ENCODE assay signal across 8 cellular contexts in the genomic region with DNA sequence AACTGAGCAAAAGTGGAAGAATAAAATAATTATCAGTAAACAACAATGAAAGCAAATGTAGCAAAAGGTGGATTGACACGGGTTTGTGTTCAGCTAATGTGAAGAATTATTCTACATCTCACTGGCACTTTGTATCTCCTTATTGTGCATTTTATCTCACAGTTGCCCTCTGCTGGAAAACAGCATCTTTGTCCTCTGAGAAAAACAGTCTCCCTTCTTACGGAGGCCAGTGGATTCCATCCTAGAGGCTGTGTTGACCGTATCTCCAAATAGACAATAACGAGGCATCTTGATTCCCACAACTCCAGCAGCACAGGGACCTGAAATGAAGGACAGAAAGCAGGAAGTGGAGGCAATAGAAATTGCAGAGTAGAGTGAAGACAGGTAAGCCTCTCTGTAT. TPM values are rescaled to one million over a fixed set of nuclear protein-coding genes. Genes with fewer than 3 reads are reported as not detected.
DNase-seq lines count a peak whose midpoint lies in the region; ATAC-seq and TF ChIP-seq lines count a peak whose summit lies in the region.

No MANE protein-coding gene starts in this region.

- no TSS peak for BruUV-seq in PC-3 (replicated peaks; lab: Mats Ljungman, UMichigan)

- TF ChIP-seq EP300 in suprapubic skin (IDR thresholded peaks at IDR 0.05), result no peak

- H3K4me1 ChIP-seq in PC-3 (ENCODE audit: insufficient read depth, low read length), result no peaks in the 10 kb centered on the region
- H3K4me1 ChIP-seq in suprapubic skin, result peaks cover 16% of the 10 kb centered on the region

- H3K27me3 ChIP-seq in PC-3 (ENCODE audit: low read length) (no peaks in the 10 kb centered on the region), suprapubic skin (no peaks in the 10 kb centered on the region)

- H4K20me1 ChIP-seq in PC-3 (ENCODE audit: low read length), result no peaks in the 10 kb centered on the region

- H3K4me3 ChIP-seq in PC-3 (ENCODE audit: low read length), result no peak overlapping the region
- H3K4me3 ChIP-seq in suprapubic skin, result no peak overlapping the region

- no peak overlapping the region for H2AFZ ChIP-seq in PC-3 (ENCODE audit: low read length)

- no peaks in the 10 kb centered on the region for H3F3A ChIP-seq in PC-3 (ENCODE audit: low read length, unreplicated experiment)

- ATAC-seq in PC-3 (peak; percentile 42; the same call in 1 of the 2 replicates), HG03442 (IDR thresholded peaks at IDR 0.05; ENCODE audit: unreplicated experiment) (no peak)

- no peaks in the 10 kb centered on the region for H3K9me2 ChIP-seq in PC-3 (replicated peaks; ENCODE audit: low read length)

- DNase-seq in SIG-M5 treated with dmso at 0.1 percent for 504 hours (lab: John Stamatoyannopoulos, UW; ENCODE audit: unreplicated experiment) (peak; percentile 30), SIG-M5 (lab: John Stamatoyannopoulos, UW) (no peak), PC-3 (peak; percentile 30), foreskin melanocyte (peak; percentile 16), suprapubic skin (ENCODE audit: low spot score in 2 of 2) (no peak), NCI-H187 treated with DMSO at 0.1 percent for 48 hours (lab: John Stamatoyannopoulos, UW) (no peak)
- DNase-seq in activated T-helper 2 cell treated with anti-CD3 and anti-CD28 coated beads, Interferon-gamma antibody, Interleukin-2, Interleukin-4, amounts not matched to agents 10 μg/mL and 5 μg/mL and 100 μg/mL, durations not matched to agents 14 hours and 24 hours and 36 hours (ENCODE audit: low spot score), result no peak

- no peaks in the 10 kb centered on the region for H3K9me3 Mint-ChIP-seq in activated T-helper 2 cell treated with anti-CD3 and anti-CD28 coated beads, Interferon-gamma antibody, Interleukin-2, Interleukin-4, amounts not matched to agents 10 μg/mL and 5 μg/mL and 100 μg/mL, durations not matched to agents 14 hours and 24 hours and 36 hours

- no peak for TF ChIP-seq POLR2A in suprapubic skin (IDR thresholded peaks at IDR 0.05)

- POLR2A ChIA-PET in PC-3 (lab: Charles Lee; ENCODE audit: unreplicated experiment), result interaction anchor here (0.6 kb wide), 1 partner anchor 78 kb away, joined by 3 read pairs; no protein-coding TSS in a partner anchor

- no peak overlapping the region for H3K27ac ChIP-seq in PC-3 (ENCODE audit: low read length)
- no peak overlapping the region for H3K27ac ChIP-seq in suprapubic skin

- intact Hi-C loops in PC-3 (cut with micrococcal nuclease), result loop anchor here (1.0 to 2.0 kb wide), 3 partner anchors 46 to 381 kb away; no protein-coding TSS in a partner anchor
- intact Hi-C loops in activated T-helper 2 cell treated with anti-CD3 and anti-CD28 coated beads, Interferon-gamma antibody, Interleukin-2, Interleukin-4, amounts not matched to agents 10 μg/mL and 5 μg/mL and 100 μg/mL, durations not matched to agents 14 hours and 24 hours and 36 hours (cut with micrococcal nuclease), result loop anchor here (2.0 kb wide), 1 partner anchor 380 kb away; no protein-coding TSS in a partner anchor

- H3K4me3 Mint-ChIP-seq in activated T-helper 2 cell treated with anti-CD3 and anti-CD28 coated beads, Interferon-gamma antibody, Interleukin-2, Interleukin-4, amounts not matched to agents 10 μg/mL and 5 μg/mL and 100 μg/mL, durations not matched to agents 14 hours and 24 hours and 36 hours (ENCODE audit: low read depth), result no peak overlapping the region

- H3K9me3 ChIP-seq in PC-3 (ENCODE audit: low read length), result no peaks in the 10 kb centered on the region
- H3K9me3 ChIP-seq in suprapubic skin, result no peaks in the 10 kb centered on the region

- 37% methylated on average over 4 of the region's 4 CpGs for WGBS in suprapubic skin

- H3K4me2 ChIP-seq in PC-3 (ENCODE audit: low read length), result no peak overlapping the region

- H3K79me2 ChIP-seq in PC-3 (ENCODE audit: low read length), result no peaks in the 10 kb centered on the region

- H3K36me3 ChIP-seq in PC-3 (ENCODE audit: low read depth, low read length), result no peaks in the 10 kb centered on the region
- no peaks in the 10 kb centered on the region for H3K36me3 ChIP-seq in suprapubic skin

- peaks cover 7% of the 10 kb centered on the region for H3K27me3 Mint-ChIP-seq in activated T-helper 2 cell treated with anti-CD3 and anti-CD28 coated beads, Interferon-gamma antibody, Interleukin-2, Interleukin-4, amounts not matched to agents 10 μg/mL and 5 μg/mL and 100 μg/mL, durations not matched to agents 14 hours and 24 hours and 36 hours (ENCODE audit: low read depth)

- H3K36me3 Mint-ChIP-seq in activated T-helper 2 cell treated with anti-CD3 and anti-CD28 coated beads, Interferon-gamma antibody, Interleukin-2, Interleukin-4, amounts not matched to agents 10 μg/mL and 5 μg/mL and 100 μg/mL, durations not matched to agents 14 hours and 24 hours and 36 hours (ENCODE audit: low read depth), result no peaks in the 10 kb centered on the region

- H3K4me1 Mint-ChIP-seq in activated T-helper 2 cell treated with anti-CD3 and anti-CD28 coated beads, Interferon-gamma antibody, Interleukin-2, Interleukin-4, amounts not matched to agents 10 μg/mL and 5 μg/mL and 100 μg/mL, durations not matched to agents 14 hours and 24 hours and 36 hours (ENCODE audit: low read depth), result peaks cover 10% of the 10 kb centered on the region

- peak; percentile 62 for TF ChIP-seq CTCF in PC-3 (conservative IDR thresholded peaks at IDR 0.05; ENCODE audit: low read depth, low read length)
- TF ChIP-seq CTCF in suprapubic skin (IDR thresholded peaks at IDR 0.05), result peak; percentile 16 to 25

- CTCF ChIA-PET in PC-3 (lab: Charles Lee), result interaction anchor here (0.6 to 2.2 kb wide), 2 partner anchors 105 to 698 kb away, joined by 3 to 9 read pairs; no protein-coding TSS in a partner anchor

- no peak overlapping the region for H3K9ac ChIP-seq in PC-3 (ENCODE audit: low read length)

- H3K27ac Mint-ChIP-seq in activated T-helper 2 cell treated with anti-CD3 and anti-CD28 coated beads, Interferon-gamma antibody, Interleukin-2, Interleukin-4, amounts not matched to agents 10 μg/mL and 5 μg/mL and 100 μg/mL, durations not matched to agents 14 hours and 24 hours and 36 hours, result no peak overlapping the region

RNA-seq across cellular contexts. Expression of a gene that starts 51.3 kb away (rescaled TPM):
- 0.87 and 1.5 TPM in 2 replicates for total RNA-seq in PC-3 (2014; rRNA removed)
- total RNA-seq in suprapubic skin, result 10 to 100 TPM; 10.6 to 22.0 (median 18.1) TPM
- total RNA-seq in activated T-helper 2 cell treated with anti-CD3 and anti-CD28 coated beads, Interferon-gamma antibody, Interleukin-2, Interleukin-4, amounts not matched to agents 10 μg/mL and 5 μg/mL and 100 μg/mL, durations not matched to agents 14 hours and 24 hours and 36 hours, result not detected in 2 replicates

Comparison
In these comparisons a context has a peak if more than half of its experiments do, and no peak if none do; other contexts are left out.
1. DNase-seq: peak in SIG-M5 treated with dmso at 0.1 percent for 504 hours (single experiment), PC-3 (single experiment) and foreskin melanocyte (single experiment); none in SIG-M5 (single experiment), suprapubic skin (0 of 2), activated T-helper 2 cell treated with anti-CD3 and anti-CD28 coated beads, Interferon-gamma antibody, Interleukin-2, Interleukin-4, amounts not matched to agents 10 μg/mL and 5 μg/mL and 100 μg/mL, durations not matched to agents 14 hours and 24 hours and 36 hours (single experiment) and NCI-H187 treated with DMSO at 0.1 percent for 48 hours (single experiment).